Comparison of ENCODE assay signal across 11 cellular contexts in the genomic region with DNA sequence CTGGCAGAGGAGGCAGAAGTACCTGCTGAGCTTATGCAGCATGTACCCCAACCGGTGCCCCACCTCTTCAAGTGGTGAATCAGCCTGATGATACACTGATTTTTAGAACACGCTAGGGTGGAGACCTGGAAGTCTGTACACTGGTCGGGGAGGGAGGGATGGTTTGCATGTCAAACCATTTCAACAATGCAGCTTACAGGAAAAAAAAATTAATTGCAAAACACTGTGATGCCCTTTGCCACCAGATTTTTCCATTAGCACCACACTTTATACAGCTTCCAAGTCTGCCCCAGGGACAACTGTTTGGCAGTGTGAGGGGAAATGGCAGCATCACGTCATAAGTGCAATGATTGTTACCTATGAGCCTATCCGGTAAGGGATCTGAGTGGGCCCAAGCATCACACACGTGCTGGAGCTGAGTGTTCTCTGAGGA.
A peak's percentile ranks its signal among the peaks of the same experiment; 100 is the strongest.
DNase-seq lines count a peak whose midpoint lies in the region; ATAC-seq, FAIRE-seq and TF ChIP-seq lines count a peak whose summit lies in the region.
"Had no signal": no experiment of that assay in that cellular context is flagged by ENCODE, and none has a peak within 500 bp of the region (broad histone marks: within the 10 kb centered on the region; RNA-seq: fewer than 3 reads in every experiment).

No MANE protein-coding gene starts in this region.

- H3K4me2 ChIP-seq in keratinocyte (ENCODE audit: control insufficient read depth, extremely low read depth, insufficient read depth, low read depth, low read length) (peak overlapping the region; percentile 97), smooth muscle cell (peak overlapping the region; percentile 18)

- H3K9ac ChIP-seq in keratinocyte (ENCODE audit: control insufficient read depth, extremely low read depth, insufficient read depth, low read length) (peak overlapping the region; percentile 88), smooth muscle cell (ENCODE audit: low read depth) (peak overlapping the region; percentile 2)

- peak; percentile 49 for DNase-seq in HCEC 1CT
- no peak for DNase-seq in caudate nucleus (lab: John Stamatoyannopoulos, UW)
- peak; percentile 94 for DNase-seq in keratinocyte (ENCODE audit: low read depth, low spot score)
- no peak for DNase-seq in smooth muscle cell (lab: John Stamatoyannopoulos, UW; ENCODE audit: unreplicated experiment)
- no peak for DNase-seq in DMS 273 (lab: John Stamatoyannopoulos, UW; ENCODE audit: unreplicated experiment)
- DNase-seq in NCI-H1105 (lab: John Stamatoyannopoulos, UW): no peak
- DNase-seq in cortex of kidney (lab: John Stamatoyannopoulos, UW): no peak
- DNase-seq: activated CD8-positive, alpha-beta memory T cell treated with anti-CD3 and anti-CD28 coated beads, Interleukin-2, amount 10 ng/mL, durations not matched to agents 7 days and 5 days; NCI-H2029; nephron progenitor cell had no signal

- WGBS in smooth muscle cell (ENCODE audit: low lambda C conversion rate): 75% methylated on average over 6 of the region's 6 CpGs

- peak; percentile 88 for FAIRE-seq in keratinocyte (lab: Jason Lieb, UNC)

- dilution Hi-C loops in keratinocyte (cut with MboI; ENCODE audit: extremely low pct_ligation_motif_present, low sequenced_read_pairs): no loop called here

- H3K27me3 ChIP-seq in keratinocyte (ENCODE audit: control insufficient read depth, extremely low read depth, insufficient read depth, low read length): no peaks in the 10 kb centered on the region
- H3K27me3 ChIP-seq in smooth muscle cell (ENCODE audit: low read depth): no peaks in the 10 kb centered on the region

- H3K27ac ChIP-seq in caudate nucleus (ENCODE audit: low read depth, low read length) (peak overlapping the region; percentile 68), keratinocyte (ENCODE audit: control insufficient read depth, insufficient read depth, low read length) (peak overlapping the region; percentile 98), smooth muscle cell (ENCODE audit: low read depth) (peak overlapping the region; percentile 97)

- no peak overlapping the region for H2AFZ ChIP-seq in keratinocyte (ENCODE audit: control insufficient read depth, low read length)
- no peak overlapping the region for H2AFZ ChIP-seq in smooth muscle cell (ENCODE audit: low read depth)

- peaks cover 12% of the 10 kb centered on the region for H3F3A ChIP-seq in smooth muscle cell (ENCODE audit: low read depth)

- H3K9me3 ChIP-seq in keratinocyte (ENCODE audit: control insufficient read depth, low read depth, low read length): no peaks in the 10 kb centered on the region
- no peaks in the 10 kb centered on the region for H3K9me3 ChIP-seq in smooth muscle cell (replicated peaks; ENCODE audit: low read depth)

- H3K4me1 ChIP-seq in keratinocyte (ENCODE audit: control insufficient read depth, extremely low read depth, insufficient read depth, low read length): peaks cover 57% of the 10 kb centered on the region
- peaks cover 42% of the 10 kb centered on the region for H3K4me1 ChIP-seq in smooth muscle cell (ENCODE audit: low read depth)

- peaks cover 4 to 10% of the 10 kb centered on the region in 2 experiments for H3K36me3 ChIP-seq in keratinocyte (ENCODE audit: control insufficient read depth in 2 of 2, extremely low read depth in 1 of 2, insufficient read depth in 2 of 2, low read length in 2 of 2)
- H3K36me3 ChIP-seq in smooth muscle cell (ENCODE audit: low read depth): no peaks in the 10 kb centered on the region

- H4K20me1 ChIP-seq in keratinocyte (ENCODE audit: control insufficient read depth, extremely low read depth, insufficient read depth, low read length) (no peaks in the 10 kb centered on the region), smooth muscle cell (ENCODE audit: low read depth) (no peaks in the 10 kb centered on the region)

- no peak for TF ChIP-seq CTCF in keratinocyte (optimal IDR thresholded peaks at IDR 0.05 in 1 of 3, IDR thresholded peaks at IDR 0.05 in 1 of 3, conservative IDR thresholded peaks at IDR 0.05 in 1 of 3; ENCODE audit: extremely low read depth in 1 of 3, insufficient read depth in 2 of 3, low read length in 3 of 3)
- no peak for TF ChIP-seq CTCF in smooth muscle cell (IDR thresholded peaks at IDR 0.05; ENCODE audit: borderline replicate concordance, insufficient read depth, poor library complexity, severe bottlenecking)

- H3K4me3 ChIP-seq in keratinocyte (ENCODE audit: control insufficient read depth in 2 of 3, extremely low read depth in 1 of 3, insufficient read depth in 2 of 3, low read depth in 1 of 3, low read length in 3 of 3): peak overlapping the region; percentile 55 to 71 (median 59)
- no peak overlapping the region for H3K4me3 ChIP-seq in smooth muscle cell

- ATAC-seq in HG03095 (IDR thresholded peaks at IDR 0.05; ENCODE audit: unreplicated experiment): no peak
- ATAC-seq: activated CD8-positive, alpha-beta memory T cell treated with anti-CD3 and anti-CD28 coated beads, Interleukin-2, amount 10 ng/mL, durations not matched to agents 7 days and 5 days had no signal

- no peaks in the 10 kb centered on the region for H3K9me1 ChIP-seq in keratinocyte (ENCODE audit: control insufficient read depth, extremely low read depth, insufficient read depth, low read length)

- H3K79me2 ChIP-seq in keratinocyte (ENCODE audit: control insufficient read depth, insufficient read depth, low read length): peaks cover 41% of the 10 kb centered on the region
- H3K79me2 ChIP-seq in smooth muscle cell (ENCODE audit: low read depth): peaks cover 6% of the 10 kb centered on the region

Comparison
In these comparisons a context has a peak if more than half of its experiments do, and no peak if none do; other contexts are left out.
1. DNase-seq: peak in HCEC 1CT (single experiment) and keratinocyte (single experiment); none in caudate nucleus (0 of 61), smooth muscle cell (single experiment), DMS 273 (single experiment), NCI-H1105 (single experiment) and cortex of kidney (single experiment).
2. Peak in every context shown above with its lines, with median percentiles within 50 percentile points of each other: H3K27ac ChIP-seq.